ENCODE assay signal across 15 cellular contexts in genomic region chr1:200774735-200775449, GRCh38. TPM values are rescaled to one million over a fixed set of nuclear protein-coding genes. Genes with fewer than 3 reads are reported as not detected.
DNase-seq lines count a peak whose midpoint lies in the region; ATAC-seq, FAIRE-seq and TF ChIP-seq lines count a peak whose summit lies in the region.
"Had no signal": no experiment of that assay in that cellular context is flagged by ENCODE, and none has a peak within 500 bp of the region (broad histone marks: within the 10 kb centered on the region; RNA-seq: fewer than 3 reads in every experiment).

No MANE protein-coding gene starts in this region.

- peak overlapping the region; percentile 25; the same call in 1 of the 2 replicates for H3K4me3 ChIP-seq in BLaER1
- no peak overlapping the region for H3K4me3 ChIP-seq in ascending aorta
- H3K4me3 ChIP-seq in keratinocyte (ENCODE audit: control insufficient read depth in 2 of 3, extremely low read depth in 1 of 3, insufficient read depth in 2 of 3, low read depth in 1 of 3, low read length in 3 of 3), result no peak overlapping the region
- H3K4me3 ChIP-seq: Peyer's patch had no signal

- no peaks in the 10 kb centered on the region for H3K4me1 Mint-ChIP-seq in activated CD8-positive, alpha-beta T cell treated with anti-CD3 and anti-CD28 coated beads, Interleukin-2, amount 10 ng/mL, durations not matched to agents 7 days and 5 days (ENCODE audit: low read depth)

- no peak overlapping the region for H3K4me3 Mint-ChIP-seq in activated CD8-positive, alpha-beta T cell treated with anti-CD3 and anti-CD28 coated beads, Interleukin-2, amount 10 ng/mL, durations not matched to agents 7 days and 5 days
- H3K4me3 Mint-ChIP-seq: T-helper 1 cell treated with Interleukin-12 subunit alpha and Interleukin-12 subunit beta and Interleukin-4 antibody, amounts not matched to agents 30 μg/mL and 1 μg/mL, for 36 hours had no signal

- POLR2A ChIA-PET in activated CD8-positive, alpha-beta T cell treated with anti-CD3 and anti-CD28 coated beads, Interleukin-2, amount 10 ng/mL, durations not matched to agents 7 days and 5 days (lab: Charles Lee), result no interaction called here

- H3K27ac Mint-ChIP-seq in activated CD8-positive, alpha-beta T cell treated with anti-CD3 and anti-CD28 coated beads, Interleukin-2, amount 10 ng/mL, durations not matched to agents 7 days and 5 days, result no peak overlapping the region
- H3K27ac Mint-ChIP-seq: T-helper 1 cell treated with Interleukin-12 subunit alpha and Interleukin-12 subunit beta and Interleukin-4 antibody, amounts not matched to agents 30 μg/mL and 1 μg/mL, for 36 hours had no signal

- H3K9me3 Mint-ChIP-seq in activated CD8-positive, alpha-beta T cell treated with anti-CD3 and anti-CD28 coated beads, Interleukin-2, amount 10 ng/mL, durations not matched to agents 7 days and 5 days (ENCODE audit: insufficient read depth), result no peaks in the 10 kb centered on the region
- H3K9me3 Mint-ChIP-seq: T-helper 1 cell treated with Interleukin-12 subunit alpha and Interleukin-12 subunit beta and Interleukin-4 antibody, amounts not matched to agents 30 μg/mL and 1 μg/mL, for 36 hours had no signal

- no peaks in the 10 kb centered on the region for H3K36me3 Mint-ChIP-seq in activated CD8-positive, alpha-beta T cell treated with anti-CD3 and anti-CD28 coated beads, Interleukin-2, amount 10 ng/mL, durations not matched to agents 7 days and 5 days (ENCODE audit: low read depth)

- DNase-seq in GM20000 (ENCODE audit: low spot score) (peak; percentile 29), ascending aorta (ENCODE audit: low spot score in 2 of 2) (no peak), keratinocyte (ENCODE audit: low read depth, low spot score) (no peak)
- DNase-seq in activated CD8-positive, alpha-beta T cell treated with anti-CD3 and anti-CD28 coated beads, Interleukin-2, amount 10 ng/mL, durations not matched to agents 7 days and 5 days, result no peak
- DNase-seq in activated CD4-positive, alpha-beta T cell treated with anti-CD3 and anti-CD28 coated beads, Interleukin-2, amount 50 U/mL, for 4 hours, result no peak
- no peak for DNase-seq in activated CD4-positive, alpha-beta T cell treated with anti-CD3 and anti-CD28 coated beads, Interleukin-2, amount 50 U/mL, for 1 hour
- DNase-seq: activated T-cell treated with anti-CD3 and anti-CD28 coated beads, Interleukin-2, amount 50 U/mL, for 1 hour; Caco-2; foreskin keratinocyte; Peyer's patch; small intestine had no signal

- intact Hi-C loops in ascending aorta (cut with DNase I), result no loop called here

- no peaks in the 10 kb centered on the region for H3K9me1 ChIP-seq in keratinocyte (ENCODE audit: control insufficient read depth, extremely low read depth, insufficient read depth, low read length)

- H3K27ac ChIP-seq in BLaER1 (peak overlapping the region; percentile 61), ascending aorta (peak overlapping the region; percentile 61 to 73), keratinocyte (ENCODE audit: control insufficient read depth, insufficient read depth, low read length) (no peak overlapping the region)
- H3K27ac ChIP-seq: foreskin keratinocyte, KMS-11, Peyer's patch had no signal

- ATAC-seq in activated CD8-positive, alpha-beta T cell treated with anti-CD3 and anti-CD28 coated beads, Interleukin-2, amount 10 ng/mL, durations not matched to agents 7 days and 5 days, result no peak
- ATAC-seq in HG03280 (IDR thresholded peaks at IDR 0.05; ENCODE audit: unreplicated experiment), result no peak
- ATAC-seq: foreskin keratinocyte had no signal

- H3K4me1 ChIP-seq in BLaER1, result peaks cover 26% of the 10 kb centered on the region
- peaks cover 3 to 25% of the 10 kb centered on the region in 2 donors for H3K4me1 ChIP-seq in ascending aorta
- H3K4me1 ChIP-seq in keratinocyte (ENCODE audit: control insufficient read depth, extremely low read depth, insufficient read depth, low read length), result peaks cover 22% of the 10 kb centered on the region
- H3K4me1 ChIP-seq: Peyer's patch had no signal

- H3K9ac ChIP-seq in BLaER1, result peak overlapping the region; percentile 43
- H3K9ac ChIP-seq in keratinocyte (ENCODE audit: control insufficient read depth, extremely low read depth, insufficient read depth, low read length), result no peak overlapping the region
- H3K9ac ChIP-seq: KMS-11 had no signal

- H3K27me3 ChIP-seq in BLaER1 (no peaks in the 10 kb centered on the region), ascending aorta (no peaks in the 10 kb centered on the region), keratinocyte (ENCODE audit: control insufficient read depth, extremely low read depth, insufficient read depth, low read length) (no peaks in the 10 kb centered on the region)
- H3K27me3 ChIP-seq: foreskin keratinocyte, Peyer's patch had no signal

- H3K9me3 ChIP-seq in BLaER1 (no peaks in the 10 kb centered on the region), ascending aorta (no peaks in the 10 kb centered on the region), keratinocyte (ENCODE audit: control insufficient read depth, low read depth, low read length) (no peaks in the 10 kb centered on the region)
- H3K9me3 ChIP-seq: Caco-2, Peyer's patch had no signal

- no peaks in the 10 kb centered on the region for H3K27me3 Mint-ChIP-seq in activated CD8-positive, alpha-beta T cell treated with anti-CD3 and anti-CD28 coated beads, Interleukin-2, amount 10 ng/mL, durations not matched to agents 7 days and 5 days (ENCODE audit: low read depth)

- H3K79me2 ChIP-seq in keratinocyte (ENCODE audit: control insufficient read depth, insufficient read depth, low read length), result peaks cover 65% of the 10 kb centered on the region

- FAIRE-seq in keratinocyte (lab: Jason Lieb, UNC), result peak; percentile 23
- FAIRE-seq: small intestine had no signal

- H4K20me1 ChIP-seq in BLaER1, result no peaks in the 10 kb centered on the region
- H4K20me1 ChIP-seq in keratinocyte (ENCODE audit: control insufficient read depth, extremely low read depth, insufficient read depth, low read length), result peaks cover 2% of the 10 kb centered on the region

- dilution Hi-C loops in keratinocyte (cut with MboI; ENCODE audit: extremely low pct_ligation_motif_present, low sequenced_read_pairs), result loop anchor here (25.0 kb wide), 1 partner anchor 163 kb away; the partner anchor contains the start of gene KIF14

- no peak for TF ChIP-seq CTCF in GM20000 (IDR thresholded peaks at IDR 0.05; ENCODE audit: extremely low read depth, missing control alignments)
- TF ChIP-seq CTCF in ascending aorta (IDR thresholded peaks at IDR 0.05), result no peak
- TF ChIP-seq CTCF in keratinocyte (optimal IDR thresholded peaks at IDR 0.05 in 1 of 3, IDR thresholded peaks at IDR 0.05 in 1 of 3, conservative IDR thresholded peaks at IDR 0.05 in 1 of 3; ENCODE audit: extremely low read depth in 1 of 3, insufficient read depth in 2 of 3, low read length in 3 of 3), result no peak

- no peak overlapping the region for H2AFZ ChIP-seq in keratinocyte (ENCODE audit: control insufficient read depth, low read length)

- peak overlapping the region; percentile 74 for H3K4me2 ChIP-seq in BLaER1
- H3K4me2 ChIP-seq in keratinocyte (ENCODE audit: control insufficient read depth, extremely low read depth, insufficient read depth, low read depth, low read length), result no peak overlapping the region
- H3K4me2 ChIP-seq: KMS-11 had no signal

- CTCF ChIA-PET in activated CD8-positive, alpha-beta T cell treated with anti-CD3 and anti-CD28 coated beads, Interleukin-2, amount 10 ng/mL, durations not matched to agents 7 days and 5 days (lab: Charles Lee), result interaction anchor here (0.7 to 2.5 kb wide), 4 partner anchors 27 to 153 kb away, joined by 3 to 9 read pairs (median 4); no protein-coding TSS in a partner anchor

- H3K36me3 ChIP-seq in BLaER1 (peaks cover 14% of the 10 kb centered on the region; the same call in 1 of the 2 replicates), ascending aorta (no peaks in the 10 kb centered on the region), keratinocyte (ENCODE audit: control insufficient read depth in 2 of 2, extremely low read depth in 1 of 2, insufficient read depth in 2 of 2, low read length in 2 of 2) (peaks cover 0 to 7% of the 10 kb centered on the region in 2 experiments)
- H3K36me3 ChIP-seq: Peyer's patch had no signal

RNA-seq across cellular contexts. Expression of gene CAMSAP2, which starts 36.2 kb away (rescaled TPM):
- total RNA-seq in ascending aorta, result 22.4 TPM
- 28.9 to 47.8 TPM (median 38.2 TPM) in 3 replicates for polyA plus RNA-seq in keratinocyte
- polyA plus RNA-seq in keratinocyte (2011; ENCODE audit: low read depth), result 76.4 TPM
- 23.1 and 45.8 TPM in 2 replicates for polyA plus RNA-seq in keratinocyte (2011; cell fraction: cytosol; rRNA removed)
- polyA plus RNA-seq in keratinocyte (2011; cell fraction: nucleus; rRNA removed), result 52.8 and 62.3 TPM in 2 replicates
- polyA plus RNA-seq in keratinocyte (2012; ENCODE audit: low replicate concordance), result 38.7 and 42.8 TPM in 2 replicates
- 28.0 to 91.3 TPM (median 69.4 TPM) in 3 replicates for polyA minus RNA-seq in keratinocyte
- 44.1 TPM for polyA minus RNA-seq in keratinocyte (2011; cell fraction: cytosol; rRNA and poly(A)+ RNA removed)
- polyA minus RNA-seq in keratinocyte (2011; cell fraction: nucleus; rRNA and poly(A)+ RNA removed), result 64.9 and 170 TPM in 2 replicates
- under 1 TPM in 1 of 2 experiments, not detected in 1; 0.13 TPM for total RNA-seq in activated CD8-positive, alpha-beta T cell treated with anti-CD3 and anti-CD28 coated beads, Interleukin-2, amount 10 ng/mL, durations not matched to agents 7 days and 5 days

Comparison
In these comparisons a context has a peak if more than half of its experiments do, and no peak if none do; other contexts are left out.
1. RNA of gene CAMSAP2, which starts 36.2 kb away (total RNA-seq): 22.4 TPM in ascending aorta (single experiment); 0.13 TPM in activated CD8-positive, alpha-beta T cell treated with anti-CD3 and anti-CD28 coated beads, Interleukin-2, amount 10 ng/mL, durations not matched to agents 7 days and 5 days; every median in the first group is over 10 times any median in the second.